ENCODE assay signal across 16 cellular contexts in the genomic region with DNA sequence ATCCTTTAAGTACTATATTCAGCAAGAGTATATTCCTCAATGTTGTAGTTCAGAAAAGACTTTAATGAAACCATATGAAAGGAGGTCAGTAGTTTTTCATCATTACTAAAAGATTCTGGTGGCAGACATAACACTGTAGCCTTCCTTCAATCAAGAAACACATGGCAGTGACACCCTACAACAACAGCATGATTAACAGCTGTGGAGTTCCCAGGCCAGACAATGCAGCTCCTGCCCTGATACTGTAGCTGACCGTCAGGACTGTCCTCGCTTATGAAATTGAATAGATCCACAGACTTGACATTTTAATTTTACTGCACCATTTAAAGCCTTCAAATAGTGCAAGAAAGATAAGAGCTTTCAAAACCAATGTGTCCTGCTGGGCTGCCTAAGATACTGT. TPM values are rescaled to one million over a fixed set of nuclear protein-coding genes. Genes with fewer than 3 reads are reported as not detected.
DNase-seq lines count a peak whose midpoint lies in the region; ATAC-seq and TF ChIP-seq lines count a peak whose summit lies in the region.
"Had no signal": no experiment of that assay in that cellular context is flagged by ENCODE, and none has a peak within 500 bp of the region (broad histone marks: within the 10 kb centered on the region; RNA-seq: fewer than 3 reads in every experiment).

No MANE protein-coding gene starts in this region.

- peak overlapping the region; percentile 33 for H3K27ac Mint-ChIP-seq in nephron progenitor cell
- H3K27ac Mint-ChIP-seq: CD14-positive monocyte had no signal

- no peak overlapping the region for H3K4me3 ChIP-seq in SK-N-SH (ENCODE audit: low read depth in 2 of 2, low read length in 1 of 2)
- no peak overlapping the region for H3K4me3 ChIP-seq in foreskin fibroblast (ENCODE audit: low read depth in 1 of 2, low read length in 2 of 2)
- H3K4me3 ChIP-seq in H7 (ENCODE audit: insufficient read depth, low read depth, low read length), result no peak overlapping the region

- no peaks in the 10 kb centered on the region for H3K27me3 Mint-ChIP-seq in nephron progenitor cell (ENCODE audit: low read depth, poor library complexity)

- no peak overlapping the region for H2AFZ ChIP-seq in SK-N-SH (ENCODE audit: low read depth)

- TF ChIP-seq RAD21 in SK-N-SH (IDR thresholded peaks at IDR 0.05; ENCODE audit: low read length), result no peak

- CTCF ChIA-PET in SK-N-SH (lab: Yijun Ruan, JAX), result interaction anchor here (1.2 to 4.0 kb wide), 3 partner anchors 49 to 351 kb away, joined by 4 to 23 read pairs (median 8); no protein-coding TSS in a partner anchor

- H3K27me3 ChIP-seq in SK-N-SH (ENCODE audit: insufficient read depth), result no peaks in the 10 kb centered on the region
- no peaks in the 10 kb centered on the region for H3K27me3 ChIP-seq in H7 (ENCODE audit: control insufficient read depth, insufficient read depth, low read length)

- H3F3A ChIP-seq in SK-N-SH (replicated peaks; ENCODE audit: insufficient read depth), result peaks cover 6% of the 10 kb centered on the region

- WGBS in SK-N-SH (ENCODE audit: low lambda C conversion rate), result 96% methylated on average over 2 of the region's 2 CpGs

- TF ChIP-seq EP300 in SK-N-SH (IDR thresholded peaks at IDR 0.05; ENCODE audit: borderline replicate concordance in 1 of 2, low read depth in 1 of 2, low read length in 1 of 2), result no peak

- no peak overlapping the region for H3K4me2 ChIP-seq in SK-N-SH

- no peak overlapping the region for H3K9ac ChIP-seq in SK-N-SH

- H3K36me3 ChIP-seq in SK-N-SH (replicated peaks in 1 of 2; ENCODE audit: control insufficient read depth in 1 of 2, insufficient read depth in 2 of 2, low read length in 1 of 2) (peaks cover 2 to 29% of the 10 kb centered on the region in 2 experiments), H7 (replicated peaks; ENCODE audit: control insufficient read depth, insufficient read depth, low read length) (peaks cover 4% of the 10 kb centered on the region)

- POLR2A ChIA-PET in SK-N-SH (lab: Yijun Ruan, JAX), result no interaction called here

- H3K9me3 ChIP-seq in SK-N-SH, result no peaks in the 10 kb centered on the region

- DNase-seq in SK-N-SH, result peak; percentile 23
- DNase-seq in SK-N-DZ (ENCODE audit: low spot score), result peak; percentile 26
- DNase-seq in nephron progenitor cell, result no peak
- no peak for DNase-seq in foreskin fibroblast
- no peak for DNase-seq in H7
- DNase-seq: EL; H9; NCI-H1105 treated with DMSO at 0.1 percent for 48 hours; NCI-H2029; NCI-H510A treated with DMSO at 0.1 percent for 48 hours; NK-92 treated with Interleukin-12 subunit alpha and Interleukin-12 subunit beta, amount 100 ng/mL, for 24 hours; SHP77 treated with DMSO at 0.1 percent for 48 hours had no signal

- H3K36me3 Mint-ChIP-seq in nephron progenitor cell (ENCODE audit: low read depth), result peaks cover 18% of the 10 kb centered on the region

- no peaks in the 10 kb centered on the region for H3K9me2 ChIP-seq in SK-N-SH

- H3K27ac ChIP-seq in SK-N-SH (ENCODE audit: low read depth in 2 of 2, low read length in 1 of 2), result peak overlapping the region in 1 of 2 experiments; percentile 8; a peak in 1 of 4 replicates
- H3K27ac ChIP-seq: HL-60 had no signal

- no peak for ATAC-seq in SK-N-SH treated with all-trans-retinoic acid at 6 μM for 48 hours
- no peak for ATAC-seq in activated CD4-positive, CD25-positive, alpha-beta regulatory T cell treated with anti-CD3 and anti-CD28 coated beads, Interleukin-2, amount 50 U/mL, for 24 hours

- H3K4me3 Mint-ChIP-seq in nephron progenitor cell, result no peak overlapping the region
- H3K4me3 Mint-ChIP-seq: CD14-positive monocyte, H9 had no signal

- H3K79me2 ChIP-seq in SK-N-SH (ENCODE audit: insufficient read depth), result no peaks in the 10 kb centered on the region

- H3K4me1 ChIP-seq in SK-N-SH (ENCODE audit: control insufficient read depth in 1 of 2, insufficient read depth in 2 of 2, low read depth in 1 of 2, low read length in 1 of 2), result peaks cover 0 to 4% of the 10 kb centered on the region in 2 experiments; a peak in 2 of 4 replicates

- H3K9me3 Mint-ChIP-seq in nephron progenitor cell, result no peaks in the 10 kb centered on the region
- H3K9me3 Mint-ChIP-seq: CD14-positive monocyte, H9 had no signal

- no peaks in the 10 kb centered on the region for H4K20me1 ChIP-seq in SK-N-SH (ENCODE audit: insufficient read depth)

- no peak for TF ChIP-seq CTCF in SK-N-SH (IDR thresholded peaks at IDR 0.05)
- TF ChIP-seq CTCF in nephron progenitor cell (IDR thresholded peaks at IDR 0.05), result no peak
- TF ChIP-seq CTCF in foreskin fibroblast (IDR thresholded peaks at IDR 0.05; ENCODE audit: low read depth, low read length), result no peak

- H3K4me1 Mint-ChIP-seq in nephron progenitor cell, result peaks cover 10% of the 10 kb centered on the region
- H3K4me1 Mint-ChIP-seq: CD14-positive monocyte, H9 had no signal

TF ChIP-seq in SK-N-SH, 30 proteins besides CTCF, POLR2A, EP300 and RAD21:
- TF ChIP-seq MXI1 (IDR thresholded peaks at IDR 0.05; ENCODE audit: low read depth, low read length) (peak; percentile 87), GATA2 (CRISPR knock-in tag; IDR thresholded peaks at IDR 0.05) (0 out of 2 replicates have a peak, but pooled peaks have one; percentile 12), CHD2 (IDR thresholded peaks at IDR 0.05; ENCODE audit: low read length, partially characterized antibody) (no peak)

TF ChIP-seq in SK-N-SH treated with all-trans-retinoic acid at 6 μM for 48 hours, 23 proteins besides CTCF, POLR2A, EP300 and RAD21:
- TF ChIP-seq, protein P1, sequence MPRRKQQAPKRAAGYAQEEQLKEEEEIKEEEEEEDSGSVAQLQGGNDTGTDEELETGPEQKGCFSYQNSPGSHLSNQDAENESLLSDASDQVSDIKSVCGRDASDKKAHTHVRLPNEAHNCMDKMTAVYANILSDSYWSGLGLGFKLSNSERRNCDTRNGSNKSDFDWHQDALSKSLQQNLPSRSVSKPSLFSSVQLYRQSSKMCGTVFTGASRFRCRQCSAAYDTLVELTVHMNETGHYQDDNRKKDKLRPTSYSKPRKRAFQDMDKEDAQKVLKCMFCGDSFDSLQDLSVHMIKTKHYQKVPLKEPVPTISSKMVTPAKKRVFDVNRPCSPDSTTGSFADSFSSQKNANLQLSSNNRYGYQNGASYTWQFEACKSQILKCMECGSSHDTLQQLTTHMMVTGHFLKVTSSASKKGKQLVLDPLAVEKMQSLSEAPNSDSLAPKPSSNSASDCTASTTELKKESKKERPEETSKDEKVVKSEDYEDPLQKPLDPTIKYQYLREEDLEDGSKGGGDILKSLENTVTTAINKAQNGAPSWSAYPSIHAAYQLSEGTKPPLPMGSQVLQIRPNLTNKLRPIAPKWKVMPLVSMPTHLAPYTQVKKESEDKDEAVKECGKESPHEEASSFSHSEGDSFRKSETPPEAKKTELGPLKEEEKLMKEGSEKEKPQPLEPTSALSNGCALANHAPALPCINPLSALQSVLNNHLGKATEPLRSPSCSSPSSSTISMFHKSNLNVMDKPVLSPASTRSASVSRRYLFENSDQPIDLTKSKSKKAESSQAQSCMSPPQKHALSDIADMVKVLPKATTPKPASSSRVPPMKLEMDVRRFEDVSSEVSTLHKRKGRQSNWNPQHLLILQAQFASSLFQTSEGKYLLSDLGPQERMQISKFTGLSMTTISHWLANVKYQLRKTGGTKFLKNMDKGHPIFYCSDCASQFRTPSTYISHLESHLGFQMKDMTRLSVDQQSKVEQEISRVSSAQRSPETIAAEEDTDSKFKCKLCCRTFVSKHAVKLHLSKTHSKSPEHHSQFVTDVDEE (CRISPR knock-in tag; IDR thresholded peaks at IDR 0.05), result no peak
TF ChIP-seq in SK-N-SH treated with all-trans-retinoic acid at 6 μM for 48 hours: peak in this region for 0.

RNA-seq across cellular contexts. Expression of a gene that starts 43.6 kb away (rescaled TPM):
- polyA plus RNA-seq in SK-N-SH (2012; rRNA removed), result 4.3 and 6.5 TPM in 2 replicates
- polyA plus RNA-seq in SK-N-SH (2012; cell fraction: cytosol; rRNA removed), result 5.8 and 6.3 TPM in 2 replicates
- 12.7 and 19.7 TPM in 2 replicates for polyA plus RNA-seq in SK-N-SH (2012; cell fraction: nucleus; rRNA removed)
- 15.7 and 21.1 TPM in 2 replicates for polyA plus RNA-seq in SK-N-DZ (2014; cell fraction: cytosol; rRNA removed)
- 30.6 and 37.6 TPM in 2 replicates for polyA plus RNA-seq in SK-N-DZ (2014; cell fraction: nucleus; rRNA removed)
- total RNA-seq in H7 (2014; rRNA removed; shearing (Covaris generic)), result 17.3 and 34.6 TPM in 2 replicates

RNA-seq across cellular contexts. Expression of a gene that starts 46.5 kb away (rescaled TPM):
- polyA plus RNA-seq in SK-N-SH (2012; rRNA removed), result 39.1 and 63.0 TPM in 2 replicates
- polyA plus RNA-seq in SK-N-SH (2012; cell fraction: cytosol; rRNA removed), result 27.8 and 30.1 TPM in 2 replicates
- polyA plus RNA-seq in SK-N-SH (2012; cell fraction: nucleus; rRNA removed), result 150 and 304 TPM in 2 replicates
- 61.2 and 76.0 TPM in 2 replicates for polyA plus RNA-seq in SK-N-DZ (2014; cell fraction: cytosol; rRNA removed)
- 427 and 590 TPM in 2 replicates for polyA plus RNA-seq in SK-N-DZ (2014; cell fraction: nucleus; rRNA removed)
- total RNA-seq in H7 (2014; rRNA removed; shearing (Covaris generic)), result 76.9 and 135 TPM in 2 replicates

Comparison
In these comparisons a context has a peak if more than half of its experiments do, and no peak if none do; other contexts are left out.
1. DNase-seq: peak in SK-N-SH (single experiment) and SK-N-DZ (single experiment); none in nephron progenitor cell (single experiment), foreskin fibroblast (0 of 2) and H7 (single experiment).